ENCODE assay signal across 8 cellular contexts in genomic region chr10:91635401-91636400, GRCh38. TPM values are rescaled to one million over a fixed set of nuclear protein-coding genes. Genes with fewer than 3 reads are reported as not detected.
DNase-seq lines count a peak whose midpoint lies in the region; ATAC-seq lines count a peak whose summit lies in the region.

No MANE protein-coding gene starts in this region.

- H3K14ac ChIP-seq in neuronal stem cell (ENCODE audit: low read length): no peak overlapping the region

- WGBS in neuronal stem cell (ENCODE audit: extremely low coverage in 2 of 2, insufficient read length in 2 of 2, insufficient replicate concordance in 1 of 2), 2 donors: no CpG with 5 or more reads among the region's 10 CpGs

- H2BK5ac ChIP-seq in neuronal stem cell (ENCODE audit: low read length): no peak overlapping the region

- H2AFZ ChIP-seq in neuronal stem cell (ENCODE audit: low read length): no peak overlapping the region

- no peak overlapping the region for H4K8ac ChIP-seq in neuronal stem cell (ENCODE audit: low read depth, low read length)

- no peaks in the 10 kb centered on the region for H3K36me3 ChIP-seq in neuronal stem cell (replicated peaks in 1 of 2; ENCODE audit: control insufficient read depth in 2 of 2, insufficient read depth in 2 of 2, low read length in 2 of 2)

- ATAC-seq in HG02623 (IDR thresholded peaks at IDR 0.05; ENCODE audit: unreplicated experiment) (peak; percentile 43), GM21528 (IDR thresholded peaks at IDR 0.05; ENCODE audit: low FRiP score, unreplicated experiment) (no peak), HG03045 (IDR thresholded peaks at IDR 0.05; ENCODE audit: unreplicated experiment) (no peak)

- H3K18ac ChIP-seq in neuronal stem cell (ENCODE audit: low read length): no peak overlapping the region

- no peak overlapping the region for H2BK12ac ChIP-seq in neuronal stem cell (ENCODE audit: low read length)

- H3K79me1 ChIP-seq in neuronal stem cell (ENCODE audit: low read depth, low read length): no peaks in the 10 kb centered on the region

- peaks cover 0 to 2% of the 10 kb centered on the region in 2 donors for H3K4me1 ChIP-seq in neuronal stem cell (ENCODE audit: control insufficient read depth in 2 of 2, insufficient read depth in 1 of 2, low read depth in 1 of 2, low read length in 2 of 2)

- H3K4ac ChIP-seq in neuronal stem cell (ENCODE audit: low read length): no peak overlapping the region

- no peak overlapping the region for H2BK120ac ChIP-seq in neuronal stem cell (ENCODE audit: low read depth, low read length)

- no peak overlapping the region for H3K4me2 ChIP-seq in neuronal stem cell (ENCODE audit: insufficient read depth, low read length, poor library complexity, severe bottlenecking)

- no peak overlapping the region for H2BK15ac ChIP-seq in neuronal stem cell (ENCODE audit: low read length)

- H3K9ac ChIP-seq in neuronal stem cell (ENCODE audit: low read depth, low read length, poor library complexity): no peak overlapping the region

- H2AK5ac ChIP-seq in neuronal stem cell (ENCODE audit: low read depth, low read length): no peak overlapping the region

- no peak overlapping the region for H4K91ac ChIP-seq in neuronal stem cell (ENCODE audit: low read depth, low read length, poor library complexity)

- H3K27ac ChIP-seq in neuronal stem cell (replicated peaks; ENCODE audit: low read length): no peak overlapping the region

- H3K23ac ChIP-seq in neuronal stem cell (ENCODE audit: low read depth, low read length, poor library complexity): no peak overlapping the region

- H3K4me3 ChIP-seq in neuronal stem cell (ENCODE audit: low read length in 2 of 2): no peak overlapping the region

- peaks cover 0 to 4% (median 0%) of the 10 kb centered on the region in 3 experiments for H3K27me3 ChIP-seq in neuronal stem cell (ENCODE audit: control insufficient read depth in 3 of 3, insufficient read depth in 3 of 3, low read depth in 1 of 3, low read length in 3 of 3)

- no peaks in the 10 kb centered on the region for H3K9me3 ChIP-seq in neuronal stem cell (replicated peaks in 1 of 2; ENCODE audit: control insufficient read depth in 2 of 2, insufficient read depth in 1 of 2, low read depth in 1 of 2, low read length in 2 of 2)

- DNase-seq in DMS153 (lab: John Stamatoyannopoulos, UW) (peak; percentile 53), NCI-H510A (lab: John Stamatoyannopoulos, UW) (peak; percentile 44), fibroblast of the conjunctiva (ENCODE audit: low read depth) (peak; percentile 82), neuronal stem cell (ENCODE audit: low spot score) (peak; percentile 40)
- peak; percentile 12 for DNase-seq in activated CD8-positive, alpha-beta memory T cell treated with anti-CD3 and anti-CD28 coated beads, Interleukin-2, amount 50 U/mL, for 24 hours (ENCODE audit: extremely low read depth)

RNA-seq across cellular contexts. Expression of gene PPP1R3C, which starts 2.8 kb away (rescaled TPM):
- polyA plus RNA-seq in neuronal stem cell (2013, experiment 1 of 2): 3.3 TPM
- polyA plus RNA-seq in neuronal stem cell (2013, experiment 2 of 2): 3.4 TPM

Comparison
In these comparisons a context has a peak if more than half of its experiments do, and no peak if none do; other contexts are left out.
1. DNase-seq: peak in every context shown above with its lines; median percentile 82 in fibroblast of the conjunctiva; 53 in DMS153; 44 in NCI-H510A; 40 in neuronal stem cell; 12 in activated CD8-positive, alpha-beta memory T cell treated with anti-CD3 and anti-CD28 coated beads, Interleukin-2, amount 50 U/mL, for 24 hours.